In genomic region chr22:38017272-38017920, GRCh38 we compare ENCODE assay signal across 9 cellular contexts. TPM values are rescaled to one million over a fixed set of nuclear protein-coding genes. Genes with fewer than 3 reads are reported as not detected.
DNase-seq lines count a peak whose midpoint lies in the region; ATAC-seq and TF ChIP-seq lines count a peak whose summit lies in the region.
"Had no signal": no experiment of that assay in that cellular context is flagged by ENCODE, and none has a peak within 500 bp of the region (broad histone marks: within the 10 kb centered on the region; RNA-seq: fewer than 3 reads in every experiment).

No MANE protein-coding gene starts in this region.

- 91 to 94% methylated on average over 7 of the region's 7 CpGs for WGBS in ectodermal cell, 2 experiments

- H3K4me3 ChIP-seq in ectodermal cell (ENCODE audit: insufficient read depth, low read depth, low read length) (no peak overlapping the region), lower lobe of right lung (no peak overlapping the region), vagina (no peak overlapping the region)

- H3K9me3 ChIP-seq in ectodermal cell (ENCODE audit: control insufficient read depth, low read length) (no peaks in the 10 kb centered on the region), lower lobe of right lung (no peaks in the 10 kb centered on the region), vagina (no peaks in the 10 kb centered on the region)

- ATAC-seq in lower lobe of right lung (peak; percentile 71 to 80), GM19023 (IDR thresholded peaks at IDR 0.05; ENCODE audit: unreplicated experiment) (no peak), HG02970 (IDR thresholded peaks at IDR 0.05; ENCODE audit: low FRiP score, unreplicated experiment) (no peak)

- TF ChIP-seq POLR2A in vagina (IDR thresholded peaks at IDR 0.05): no peak

- intact Hi-C loops in lower lobe of right lung (cut with DNase I) (no loop called here), vagina (cut with DNase I) (no loop called here)

- H3K27ac ChIP-seq in ectodermal cell (ENCODE audit: insufficient read depth, low read depth, low read length, poor library complexity, severe bottlenecking): peak overlapping the region; percentile 74
- peak overlapping the region; percentile 69 for H3K27ac ChIP-seq in lower lobe of right lung
- peak overlapping the region; percentile 83 for H3K27ac ChIP-seq in vagina

- DNase-seq in NCI-H2196 (lab: John Stamatoyannopoulos, UW; ENCODE audit: unreplicated experiment) (peak; percentile 29), NCI-H2196 treated with DMSO at 0.1 percent for 48 hours (lab: John Stamatoyannopoulos, UW; ENCODE audit: unreplicated experiment) (no peak), lower lobe of right lung (peak; percentile 89), vagina (ENCODE audit: extremely low spot score in 2 of 2) (no peak)
- DNase-seq in stimulated activated CD8-positive, alpha-beta memory T cell treated with anti-CD3 and anti-CD28 coated beads, Interleukin-4, amount 100 ng/mL, for 48 hours: no peak

- H3K27me3 ChIP-seq in ectodermal cell (ENCODE audit: control insufficient read depth, insufficient read depth, low read length, poor library complexity, severe bottlenecking) (no peaks in the 10 kb centered on the region), lower lobe of right lung (ENCODE audit: low read depth) (no peaks in the 10 kb centered on the region), vagina (no peaks in the 10 kb centered on the region)

- H3K36me3 ChIP-seq in ectodermal cell (ENCODE audit: control insufficient read depth, insufficient read depth, low read length) (no peaks in the 10 kb centered on the region), lower lobe of right lung (no peaks in the 10 kb centered on the region), vagina (no peaks in the 10 kb centered on the region)

- TF ChIP-seq CTCF in lower lobe of right lung (IDR thresholded peaks at IDR 0.05) (no peak), vagina (IDR thresholded peaks at IDR 0.05) (no peak)

- peaks cover 9% of the 10 kb centered on the region for H3K4me1 ChIP-seq in ectodermal cell (ENCODE audit: control insufficient read depth, insufficient read depth, low read length)
- peaks cover 23% of the 10 kb centered on the region for H3K4me1 ChIP-seq in lower lobe of right lung
- H3K4me1 ChIP-seq in vagina: peaks cover 35% of the 10 kb centered on the region

RNA-seq across cellular contexts. Expression of gene SOX10, which starts 33.0 kb away (rescaled TPM):
- 18.7 TPM for polyA plus RNA-seq in ectodermal cell (2013, experiment 1 of 4)
- polyA plus RNA-seq in ectodermal cell (2013, experiment 2 of 4): 23.0 TPM
- polyA plus RNA-seq in ectodermal cell (2013, experiment 3 of 4): 24.9 TPM
- 31.6 TPM for polyA plus RNA-seq in ectodermal cell (2013, experiment 4 of 4)
- not detected for total RNA-seq in lower lobe of right lung
- 3.2 TPM for total RNA-seq in vagina
- polyA plus RNA-seq: AG04450 had no signal

RNA-seq across cellular contexts. Expression of gene PICK1, which starts 39.8 kb away (rescaled TPM):
- polyA plus RNA-seq in ectodermal cell (2013, experiment 1 of 4): 29.4 TPM
- polyA plus RNA-seq in ectodermal cell (2013, experiment 2 of 4): 30.9 TPM
- polyA plus RNA-seq in ectodermal cell (2013, experiment 3 of 4): 20.3 TPM
- polyA plus RNA-seq in ectodermal cell (2013, experiment 4 of 4): 23.2 TPM
- 35.4 TPM for total RNA-seq in lower lobe of right lung
- 21.1 TPM for total RNA-seq in vagina

Comparison
In these comparisons a context has a peak if more than half of its experiments do, and no peak if none do; other contexts are left out.
1. DNase-seq: peak in NCI-H2196 (single experiment) and lower lobe of right lung (single experiment); none in NCI-H2196 treated with DMSO at 0.1 percent for 48 hours (single experiment), vagina (0 of 2) and stimulated activated CD8-positive, alpha-beta memory T cell treated with anti-CD3 and anti-CD28 coated beads, Interleukin-4, amount 100 ng/mL, for 48 hours (single experiment).
2. ATAC-seq: peak in lower lobe of right lung (2 of 2); none in GM19023 (single experiment) and HG02970 (single experiment).
3. Peak in every context shown above with its lines, with median percentiles within 50 percentile points of each other: H3K27ac ChIP-seq.